Comparison of ENCODE assay signal across 20 cellular contexts in genomic region chr1:210949489-210949888, GRCh38.
DNase-seq lines count a peak whose midpoint lies in the region; ATAC-seq, FAIRE-seq and TF ChIP-seq lines count a peak whose summit lies in the region.
"Had no signal": no experiment of that assay in that cellular context is flagged by ENCODE, and none has a peak within 500 bp of the region (broad histone marks: within the 10 kb centered on the region; RNA-seq: fewer than 3 reads in every experiment).

No MANE protein-coding gene starts in this region.

- TF ChIP-seq CTCF in A549 (IDR thresholded peaks at IDR 0.05) (no peak), VCaP (conservative IDR thresholded peaks at IDR 0.05) (no peak)

- H3K4me1 Mint-ChIP-seq in activated CD4-positive, alpha-beta memory T cell treated with anti-CD3 and anti-CD28 coated beads, Interleukin-2, amount 10 ng/mL, durations not matched to agents 7 days and 5 days: no peaks in the 10 kb centered on the region
- H3K4me1 Mint-ChIP-seq: CD14-positive monocyte; CD8-positive, alpha-beta memory T cell had no signal

- H3K9me3 ChIP-seq in A549: no peaks in the 10 kb centered on the region
- H3K9me3 ChIP-seq: BE2C; BLaER1 treated with 17β-estradiol and CSF1 and Interleukin-3, amounts not matched to agents 10 nM and 100 nM had no signal

- H3K4me3 Mint-ChIP-seq in activated CD4-positive, alpha-beta memory T cell treated with anti-CD3 and anti-CD28 coated beads, Interleukin-2, amount 10 ng/mL, durations not matched to agents 7 days and 5 days: no peak overlapping the region
- H3K4me3 Mint-ChIP-seq: CD14-positive monocyte; CD4-positive, alpha-beta T cell; CD8-positive, alpha-beta memory T cell had no signal

- POLR2A ChIA-PET in A549 (lab: Yijun Ruan, JAX): no interaction called here
- POLR2A ChIA-PET in activated CD4-positive, alpha-beta memory T cell treated with anti-CD3 and anti-CD28 coated beads, Interleukin-2, amount 10 ng/mL, durations not matched to agents 7 days and 5 days (lab: Charles Lee): no interaction called here

- H3K27ac Mint-ChIP-seq in activated CD4-positive, alpha-beta memory T cell treated with anti-CD3 and anti-CD28 coated beads, Interleukin-2, amount 10 ng/mL, durations not matched to agents 7 days and 5 days: no peak overlapping the region
- H3K27ac Mint-ChIP-seq: CD14-positive monocyte; CD4-positive, alpha-beta T cell; CD8-positive, alpha-beta memory T cell had no signal

- H3K4me2 ChIP-seq in A549: peak overlapping the region; percentile 22; the same call in 2 of the 3 replicates
- H3K4me2 ChIP-seq: BLaER1 treated with 17β-estradiol and CSF1 and Interleukin-3, amounts not matched to agents 10 nM and 100 nM had no signal

- DNase-seq in DMS 273 (lab: John Stamatoyannopoulos, UW; ENCODE audit: unreplicated experiment): peak; percentile 40
- DNase-seq in DMS 273 treated with DMSO at 0.1 percent for 48 hours (lab: John Stamatoyannopoulos, UW): no peak
- DNase-seq in A549 (ENCODE audit: low read depth in 1 of 2, low spot score in 1 of 2): no peak
- DNase-seq in left lobe of liver (ENCODE audit: low spot score): no peak
- DNase-seq in activated CD4-positive, alpha-beta memory T cell treated with anti-CD3 and anti-CD28 coated beads, Interleukin-2, amount 10 ng/mL, durations not matched to agents 7 days and 5 days: no peak
- DNase-seq: DMS153, HCEC 1CT had no signal

- H3K36me3 Mint-ChIP-seq in activated CD4-positive, alpha-beta memory T cell treated with anti-CD3 and anti-CD28 coated beads, Interleukin-2, amount 10 ng/mL, durations not matched to agents 7 days and 5 days (ENCODE audit: low read depth): no peaks in the 10 kb centered on the region
- H3K36me3 Mint-ChIP-seq: CD14-positive monocyte; CD8-positive, alpha-beta memory T cell had no signal

- no peak for FAIRE-seq in A549 (lab: Jason Lieb, UNC)
- FAIRE-seq: A204.1, G401.6, GM12892, H1 had no signal

- peak overlapping the region; percentile 10 to 18; a peak in 2 of 6 replicates for H3K27ac ChIP-seq in A549
- peak overlapping the region; percentile 48 for H3K27ac ChIP-seq in VCaP
- H3K27ac ChIP-seq: 22Rv1; BLaER1 treated with 17β-estradiol and CSF1 and Interleukin-3, amounts not matched to agents 10 nM and 100 nM; GM23248 had no signal

- H3K4me1 ChIP-seq in A549: peaks cover 12% of the 10 kb centered on the region
- H3K4me1 ChIP-seq: BLaER1 treated with 17β-estradiol and CSF1 and Interleukin-3, amounts not matched to agents 10 nM and 100 nM had no signal

- TF ChIP-seq EP300 in A549 (IDR thresholded peaks at IDR 0.05): no peak

- H3K27me3 Mint-ChIP-seq in activated CD4-positive, alpha-beta memory T cell treated with anti-CD3 and anti-CD28 coated beads, Interleukin-2, amount 10 ng/mL, durations not matched to agents 7 days and 5 days: no peaks in the 10 kb centered on the region
- H3K27me3 Mint-ChIP-seq: CD4-positive, alpha-beta T cell had no signal

- no peaks in the 10 kb centered on the region for H3K9me3 Mint-ChIP-seq in activated CD4-positive, alpha-beta memory T cell treated with anti-CD3 and anti-CD28 coated beads, Interleukin-2, amount 10 ng/mL, durations not matched to agents 7 days and 5 days
- H3K9me3 Mint-ChIP-seq: CD4-positive, alpha-beta T cell; CD8-positive, alpha-beta memory T cell had no signal

- no peak for TF ChIP-seq RAD21 in A549 (conservative IDR thresholded peaks at IDR 0.05 in 1 of 2, IDR thresholded peaks at IDR 0.05 in 1 of 2)

- WGBS in A549 (ENCODE audit: missing lambda C conversion rate): 80% methylated on average over 7 of the region's 7 CpGs

- CTCF ChIA-PET in A549 (lab: Yijun Ruan, JAX): interaction anchor here (0.6 to 2.0 kb wide), 7 partner anchors 14 to 543 kb away, joined by 3 to 8 read pairs (median 3); partner anchors contain the start of gene KCNH1
- CTCF ChIA-PET in activated CD4-positive, alpha-beta memory T cell treated with anti-CD3 and anti-CD28 coated beads, Interleukin-2, amount 10 ng/mL, durations not matched to agents 7 days and 5 days (lab: Charles Lee): interaction anchor here (1.0 to 2.0 kb wide), 4 partner anchors 86 to 501 kb away, joined by 4 to 6 read pairs (median 4); partner anchors contain the start of gene KCNH1

- TF ChIP-seq POLR2A in A549 (IDR thresholded peaks at IDR 0.05; ENCODE audit: low read length): no peak

- peak in 1 of 2 experiments; percentile 18; a peak in 2 of 6 replicates for ATAC-seq in A549
- peak; percentile 22 for ATAC-seq in left lobe of liver
- ATAC-seq in GM19397 (IDR thresholded peaks at IDR 0.05; ENCODE audit: unreplicated experiment): no peak

- H3K4me3 ChIP-seq in A549: no peak overlapping the region
- H3K4me3 ChIP-seq: BLaER1 treated with 17β-estradiol and CSF1 and Interleukin-3, amounts not matched to agents 10 nM and 100 nM; GM23248 had no signal

TF ChIP-seq in A549, 52 proteins besides CTCF, POLR2A, EP300 and RAD21:
- TF ChIP-seq, protein P1, sequence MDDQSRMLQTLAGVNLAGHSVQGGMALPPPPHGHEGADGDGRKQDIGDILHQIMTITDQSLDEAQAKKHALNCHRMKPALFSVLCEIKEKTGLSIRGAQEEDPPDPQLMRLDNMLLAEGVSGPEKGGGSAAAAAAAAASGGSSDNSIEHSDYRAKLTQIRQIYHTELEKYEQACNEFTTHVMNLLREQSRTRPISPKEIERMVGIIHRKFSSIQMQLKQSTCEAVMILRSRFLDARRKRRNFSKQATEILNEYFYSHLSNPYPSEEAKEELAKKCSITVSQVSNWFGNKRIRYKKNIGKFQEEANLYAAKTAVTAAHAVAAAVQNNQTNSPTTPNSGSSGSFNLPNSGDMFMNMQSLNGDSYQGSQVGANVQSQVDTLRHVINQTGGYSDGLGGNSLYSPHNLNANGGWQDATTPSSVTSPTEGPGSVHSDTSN (IDR thresholded peaks at IDR 0.05): no peak
- TF ChIP-seq GATA3 (IDR thresholded peaks at IDR 0.05; ENCODE audit: borderline replicate concordance): no peak
